25 cellular contexts compared by ENCODE assay signal in genomic region chr22:18947905-18948304, GRCh38. TPM values are rescaled to one million over a fixed set of nuclear protein-coding genes. Genes with fewer than 3 reads are reported as not detected.
DNase-seq lines count a peak whose midpoint lies in the region; ATAC-seq, FAIRE-seq and TF ChIP-seq lines count a peak whose summit lies in the region.
"Had no signal": no experiment of that assay in that cellular context is flagged by ENCODE, and none has a peak within 500 bp of the region (broad histone marks: within the 10 kb centered on the region; RNA-seq: fewer than 3 reads in every experiment).

No MANE protein-coding gene starts in this region.

- FAIRE-seq in kidney (lab: Jason Lieb, UNC) (no peak), pancreas (lab: Jason Lieb, UNC) (no peak)
- FAIRE-seq: frontal cortex had no signal

- H3K9ac ChIP-seq in ES-I3 (ENCODE audit: low read depth, low read length) (peak overlapping the region; percentile 6; the same call in 1 of the 2 replicates), HUES6 (ENCODE audit: low read length) (peak overlapping the region; percentile 62), kidney (ENCODE audit: low read length in 2 of 2) (no peak overlapping the region)
- H3K9ac ChIP-seq: parathyroid adenoma had no signal

- H3K36me3 ChIP-seq in ES-I3 (ENCODE audit: insufficient read depth, low read length), result peaks cover 5% of the 10 kb centered on the region; the same call in 1 of the 2 replicates
- peaks cover 13% of the 10 kb centered on the region for H3K36me3 ChIP-seq in HUES6 (ENCODE audit: control insufficient read depth, insufficient read depth, low read length)
- no peaks in the 10 kb centered on the region for H3K36me3 ChIP-seq in kidney (ENCODE audit: control insufficient read depth in 1 of 2, insufficient read depth in 2 of 2, low read length in 2 of 2)
- no peaks in the 10 kb centered on the region for H3K36me3 ChIP-seq in pancreas
- no peaks in the 10 kb centered on the region for H3K36me3 ChIP-seq in thyroid gland
- H3K36me3 ChIP-seq: MG63, tibial artery had no signal

- DNase-seq in kidney (peak; percentile 51), pancreas (peak in 5 of 6 donors; percentile 1 to 33 (median 12)), thyroid gland (no peak), DMS79 treated with DMSO at 0.1 percent for 48 hours (lab: John Stamatoyannopoulos, UW) (no peak), GM03348 (ENCODE audit: low spot score) (no peak)
- DNase-seq: activated CD4-positive, CD25-positive, alpha-beta regulatory T cell; activated naive CD4-positive, alpha-beta T cell treated with anti-CD3 and anti-CD28 coated beads, Interleukin-2, amount 10 ng/mL, durations not matched to agents 7 days and 5 days; activated T-cell treated with anti-CD3 and anti-CD28 coated beads, Interleukin-2, amount 50 U/mL, for 24 hours; anterior cingulate cortex; central memory CD4-positive, alpha-beta T cell; DND-41; MG63; NCI-H1417 treated with DMSO at 0.1 percent for 48 hours; NCI-H526 treated with DMSO at 0.1 percent for 48 hours; stimulated activated CD4-positive, alpha-beta T cell treated with anti-CD3 and anti-CD28 coated beads, Interleukin-2, amount 100 ng/mL, for 24 hours; stimulated activated naive CD4-positive, alpha-beta T cell had no signal

- H3K27me3 ChIP-seq in HUES6 (ENCODE audit: control insufficient read depth, insufficient read depth, low read length) (no peaks in the 10 kb centered on the region), pancreas (no peaks in the 10 kb centered on the region), thyroid gland (no peaks in the 10 kb centered on the region)
- H3K27me3 ChIP-seq: dorsolateral prefrontal cortex, MG63 had no signal

- intact Hi-C loops in kidney (cut with DNase I) (no loop called here), pancreas (cut with DNase I) (no loop called here), thyroid gland (cut with DNase I) (no loop called here)

- ATAC-seq in pancreas (no peak), HG02759 (IDR thresholded peaks at IDR 0.05; ENCODE audit: unreplicated experiment) (no peak)
- ATAC-seq: SK-N-SH treated with all-trans-retinoic acid at 6 μM for 48 hours had no signal

- WGBS in pancreas, 2 donors, result 69 to 72% methylated on average over 9 to 12 of the region's 12 CpGs
- WGBS in thyroid gland, 2 donors, result 65 to 75% methylated on average over 10 to 12 of the region's 12 CpGs

- H3K9me3 ChIP-seq in ES-I3 (ENCODE audit: control insufficient read depth, insufficient read depth, low read length) (no peaks in the 10 kb centered on the region), HUES6 (ENCODE audit: control insufficient read depth, insufficient read depth, low read depth, low read length) (no peaks in the 10 kb centered on the region), kidney (ENCODE audit: control insufficient read depth in 1 of 2, low read length in 2 of 2) (no peaks in the 10 kb centered on the region), pancreas (no peaks in the 10 kb centered on the region), thyroid gland (no peaks in the 10 kb centered on the region)
- H3K9me3 ChIP-seq: MG63, tibial artery had no signal

- peak overlapping the region; percentile 77 for H3K27ac ChIP-seq in HUES6 (ENCODE audit: low read depth, low read length)
- H3K27ac ChIP-seq in kidney (ENCODE audit: low read depth in 2 of 2, low read length in 2 of 2), result no peak overlapping the region
- no peak overlapping the region for H3K27ac ChIP-seq in pancreas
- no peak overlapping the region for H3K27ac ChIP-seq in thyroid gland
- H3K27ac ChIP-seq: dorsolateral prefrontal cortex, parathyroid adenoma, tibial artery had no signal

- H3K4me1 ChIP-seq in ES-I3 (ENCODE audit: insufficient read depth, low read length) (peaks cover 4% of the 10 kb centered on the region; the same call in 1 of the 2 replicates), HUES6 (ENCODE audit: control insufficient read depth, insufficient read depth, low read length) (peaks cover 16% of the 10 kb centered on the region), kidney (ENCODE audit: control insufficient read depth in 1 of 2, insufficient read depth in 1 of 2, low read depth in 1 of 2, low read length in 2 of 2) (no peaks in the 10 kb centered on the region), pancreas (no peaks in the 10 kb centered on the region), thyroid gland (no peaks in the 10 kb centered on the region)
- H3K4me1 ChIP-seq: parathyroid adenoma, tibial artery had no signal

- no peak overlapping the region; the same call in 1 of the 2 replicates for H3K4me3 ChIP-seq in HUES6 (ENCODE audit: low read depth, low read length)
- no peak overlapping the region for H3K4me3 ChIP-seq in kidney (ENCODE audit: low read length in 2 of 2)
- no peak overlapping the region for H3K4me3 ChIP-seq in pancreas
- H3K4me3 ChIP-seq in thyroid gland (replicated peaks in 1 of 3), result no peak overlapping the region
- H3K4me3 ChIP-seq: dorsolateral prefrontal cortex, MG63, tibial artery had no signal

- TF ChIP-seq CTCF in kidney (IDR thresholded peaks at IDR 0.05; ENCODE audit: borderline replicate concordance, extremely low read depth, insufficient read depth) (no peak), pancreas (IDR thresholded peaks at IDR 0.05) (no peak), thyroid gland (IDR thresholded peaks at IDR 0.05) (no peak)

- TF ChIP-seq POLR2A in thyroid gland (IDR thresholded peaks at IDR 0.05), result no peak

RNA-seq across cellular contexts. Expression of gene PRODH, which starts 11.8 kb away (rescaled TPM):
- total RNA-seq in kidney (6.7 TPM), pancreas (1 to 10 TPM in 2 of 6 donors, under 1 TPM in 4; 0.35 to 4.1 (median 0.78) TPM), thyroid gland (10 to 100 TPM in 1 of 4 donors, 1 to 10 TPM in 3; 1.6 to 10.2 (median 5.2) TPM)
- polyA plus RNA-seq in kidney (ENCODE audit: insufficient read depth, low read depth, low replicate concordance) (8.2 TPM), pancreas (1 to 10 TPM in 1 of 2 donors, under 1 TPM in 1; 0.65 to 1.7 TPM)
- total RNA-seq: RPMI7951 had no signal

RNA-seq across cellular contexts. Expression of gene DGCR6, which starts 41.8 kb away (rescaled TPM):
- total RNA-seq in kidney (1.7 TPM), pancreas (1 to 10 TPM in 4 of 6 donors, under 1 TPM in 2; 0.76 to 4.1 (median 1.7) TPM), thyroid gland (10 to 100 TPM in 1 of 4 donors, 1 to 10 TPM in 3; 5.4 to 33.3 (median 7.9) TPM)
- polyA plus RNA-seq in kidney (ENCODE audit: insufficient read depth, low read depth, low replicate concordance) (3.7 TPM), pancreas (1 to 10 TPM; 2.2 to 2.6 TPM)

Comparison
In these comparisons a context has a peak if more than half of its experiments do, and no peak if none do; other contexts are left out.
1. H3K9ac ChIP-seq: peak in ES-I3 (single experiment) and HUES6 (single experiment); none in kidney (0 of 2).
2. DNase-seq: peak in kidney (single experiment) and pancreas (5 of 6); none in thyroid gland (0 of 2), DMS79 treated with DMSO at 0.1 percent for 48 hours (single experiment) and GM03348 (single experiment).